ENCODE assay signal across 8 cellular contexts in the genomic region with DNA sequence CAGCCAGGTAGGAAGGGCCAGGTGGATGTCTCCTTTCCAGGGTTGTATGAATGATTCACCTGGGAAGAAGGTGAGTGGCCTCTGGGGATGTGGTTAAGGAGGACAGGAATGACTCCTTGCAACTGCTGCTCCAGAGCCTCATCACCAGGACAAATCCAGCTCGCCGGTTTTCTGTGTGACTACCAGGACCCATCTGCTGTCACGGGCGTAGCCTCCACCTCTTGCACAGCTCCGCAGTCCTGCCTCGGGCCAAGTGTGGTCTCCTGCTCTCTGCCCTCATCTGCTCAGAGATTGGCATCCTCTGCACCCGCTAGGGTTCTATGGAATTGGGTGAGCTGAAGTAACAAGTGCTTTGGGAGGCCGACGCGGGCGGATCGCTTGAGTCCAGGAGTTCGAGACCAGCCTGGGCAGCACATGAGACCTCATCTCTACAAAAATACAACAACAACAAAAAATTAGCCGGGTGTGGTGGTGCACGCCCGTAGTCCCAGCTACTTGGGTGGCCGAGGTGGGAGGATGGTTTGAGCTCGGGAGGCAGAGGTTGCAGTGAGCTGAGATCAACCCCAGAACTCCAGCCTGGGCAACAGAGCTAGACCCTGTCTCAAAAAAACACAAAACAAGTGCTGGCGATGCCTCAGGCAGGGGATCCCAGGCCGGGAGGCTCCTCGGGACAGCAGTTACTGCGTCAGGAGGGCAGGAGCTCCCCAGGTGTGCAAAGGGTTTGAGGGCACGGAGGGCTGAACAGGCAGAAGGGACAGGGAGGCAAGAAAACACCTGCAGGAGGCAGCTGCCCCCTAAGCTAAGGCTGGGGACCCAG. TPM values are rescaled to one million over a fixed set of nuclear protein-coding genes. Genes with fewer than 3 reads are reported as not detected.
A peak's percentile ranks its signal among the peaks of the same experiment; 100 is the strongest.
DNase-seq lines count a peak whose midpoint lies in the region; ATAC-seq, FAIRE-seq and TF ChIP-seq lines count a peak whose summit lies in the region.

No MANE protein-coding gene starts in this region.

- TF ChIP-seq CTCF in MCF 10A (IDR thresholded peaks at IDR 0.05; ENCODE audit: unreplicated experiment) (peak; percentile 9), uterus (IDR thresholded peaks at IDR 0.05) (no peak)

- no peaks in the 10 kb centered on the region for H3K27me3 Mint-ChIP-seq in MCF 10A (ENCODE audit: insufficient read depth, unreplicated experiment)

- no peak for FAIRE-seq in frontal cortex (lab: Jason Lieb, UNC)

- no peaks in the 10 kb centered on the region for H3K9me3 Mint-ChIP-seq in MCF 10A (ENCODE audit: unreplicated experiment)

- H3K36me3 Mint-ChIP-seq in MCF 10A (ENCODE audit: insufficient read depth, unreplicated experiment), result peaks cover 12% of the 10 kb centered on the region

- H3K4me1 ChIP-seq in mesodermal cell (ENCODE audit: control insufficient read depth, insufficient read depth, low read length, poor library complexity, severe bottlenecking) (no peaks in the 10 kb centered on the region), uterus (no peaks in the 10 kb centered on the region)

- POLR2A ChIA-PET in MCF 10A (lab: Yijun Ruan, JAX), result interaction anchor here (0.5 to 3.5 kb wide), 9 partner anchors 27 to 1173 kb away, joined by 3 to 33 read pairs (median 3); a partner anchor contains a TSS

- DNase-seq in Right ventricle myocardium superior (peak; percentile 40), Right ventricle myocardium inferior (ENCODE audit: missing footprints) (no peak), MCF 10A (ENCODE audit: unreplicated experiment) (peak; percentile 52), uterus (no peak), NCI-H345 (lab: John Stamatoyannopoulos, UW) (no peak), frontal cortex (ENCODE audit: low spot score in 2 of 2) (no peak)

- ATAC-seq in Right ventricle myocardium superior (ENCODE audit: poor library complexity) (no peak), Right ventricle myocardium inferior (no peak), GM19395 (IDR thresholded peaks at IDR 0.05; ENCODE audit: unreplicated experiment) (no peak)

- H3K9me3 ChIP-seq in mesodermal cell (ENCODE audit: control insufficient read depth, low read length) (no peaks in the 10 kb centered on the region), uterus (no peaks in the 10 kb centered on the region)

- peak overlapping the region; percentile 71 for H3K4me3 Mint-ChIP-seq in MCF 10A (ENCODE audit: unreplicated experiment)

- peaks cover 2% of the 10 kb centered on the region for H3K36me3 ChIP-seq in mesodermal cell (ENCODE audit: control insufficient read depth, insufficient read depth, low read length)
- H3K36me3 ChIP-seq in uterus, result no peaks in the 10 kb centered on the region

- H3K27me3 ChIP-seq in uterus, result no peaks in the 10 kb centered on the region

- H3K4me1 Mint-ChIP-seq in MCF 10A (ENCODE audit: insufficient read depth, unreplicated experiment), result peaks cover 10% of the 10 kb centered on the region

- intact Hi-C loops in Right ventricle myocardium superior (cut with DNase I), result no loop called here
- intact Hi-C loops in Right ventricle myocardium inferior (cut with DNase I), result loop anchor here (1.0 to 5.0 kb wide), 3 partner anchors 46 to 144 kb away; a partner anchor contains a TSS
- intact Hi-C loops in MCF 10A (cut with micrococcal nuclease), result loop anchor here (2.0 kb wide), 2 partner anchors 33 to 145 kb away; no protein-coding TSS in a partner anchor
- intact Hi-C loops in uterus (cut with DNase I; ENCODE audit: low total_unique reads), result no loop called here

- H3K27ac ChIP-seq in mesodermal cell (ENCODE audit: low read depth, low read length, severe bottlenecking), result no peak overlapping the region
- H3K27ac ChIP-seq in uterus, result peak overlapping the region; percentile 29 to 93

- H3K27ac Mint-ChIP-seq in MCF 10A (ENCODE audit: low read depth, unreplicated experiment), result no peak overlapping the region

- WGBS in mesodermal cell (ENCODE audit: insufficient coverage in 2 of 2), 2 experiments, result 92 to 94% methylated on average over 15 to 16 of the region's 23 CpGs

- no peak for TF ChIP-seq POLR2A in uterus (IDR thresholded peaks at IDR 0.05)

- BruUV-seq in MCF 10A (replicated peaks; lab: Mats Ljungman, UMichigan), result no TSS peak

- CTCF ChIA-PET in MCF 10A (lab: Yijun Ruan, JAX), result interaction anchor here (0.5 to 1.3 kb wide), 3 partner anchors 17 to 186 kb away, joined by 3 read pairs; no protein-coding TSS in a partner anchor

- peak overlapping the region; percentile 62 for H3K4me3 ChIP-seq in mesodermal cell (ENCODE audit: extremely low read depth, insufficient read depth, low read length, poor library complexity, severe bottlenecking)
- H3K4me3 ChIP-seq in uterus, result peak overlapping the region; percentile 18 to 93

RNA-seq across cellular contexts. Expression of a gene that starts 0.8 kb away (rescaled TPM):
- total RNA-seq in Right ventricle myocardium superior (19.0 TPM), Right ventricle myocardium inferior (19.6 TPM), MCF 10A (2022) (37.5 and 41.5 TPM in 2 replicates), uterus (10 to 100 TPM in 2 of 4 donors, 1 to 10 TPM in 2; 5.3 to 54.4 (median 13.7) TPM), frontal cortex (9.4 TPM)
- 11.8 TPM for polyA plus RNA-seq in mesodermal cell (2013, experiment 1 of 2)
- polyA plus RNA-seq in mesodermal cell (2013, experiment 2 of 2), result 11.3 TPM

RNA-seq across cellular contexts. Expression of a gene that starts 31.8 kb away (rescaled TPM):
- 18.0 TPM for total RNA-seq in Right ventricle myocardium superior
- 16.5 TPM for total RNA-seq in Right ventricle myocardium inferior
- 27.8 and 35.5 TPM in 2 replicates for total RNA-seq in MCF 10A (2022)
- polyA plus RNA-seq in mesodermal cell (2013, experiment 1 of 2), result 22.6 TPM
- 21.2 TPM for polyA plus RNA-seq in mesodermal cell (2013, experiment 2 of 2)
- 10 to 100 TPM in 3 of 4 donors, 1 to 10 TPM in 1; 6.8 to 50.0 (median 27.9) TPM for total RNA-seq in uterus
- 24.1 TPM for total RNA-seq in frontal cortex

RNA-seq across cellular contexts. Expression of a gene that starts 43.0 kb away (rescaled TPM):
- not detected for total RNA-seq in Right ventricle myocardium superior
- not detected for total RNA-seq in Right ventricle myocardium inferior
- total RNA-seq in MCF 10A (2022), result 0.37 TPM in 1 of 2 replicates, not detected in the other
- not detected for polyA plus RNA-seq in mesodermal cell (2013, experiment 1 of 2)
- not detected for polyA plus RNA-seq in mesodermal cell (2013, experiment 2 of 2)
- under 1 TPM in 2 of 4 donors, not detected in 2; 0.21 to 0.29 TPM for total RNA-seq in uterus
- 0.41 TPM for total RNA-seq in frontal cortex

RNA-seq across cellular contexts. Expression of a gene that starts 47.0 kb away (rescaled TPM):
- 9.4 TPM for total RNA-seq in Right ventricle myocardium superior
- total RNA-seq in Right ventricle myocardium inferior, result 11.1 TPM
- 38.2 and 66.3 TPM in 2 replicates for total RNA-seq in MCF 10A (2022)
- 53.5 TPM for polyA plus RNA-seq in mesodermal cell (2013, experiment 1 of 2)
- polyA plus RNA-seq in mesodermal cell (2013, experiment 2 of 2), result 50.9 TPM
- total RNA-seq in uterus, result 10 to 100 TPM in 1 of 4 donors, 1 to 10 TPM in 2, under 1 TPM in 1; 0.59 to 17.8 (median 8.4) TPM
- 8.6 TPM for total RNA-seq in frontal cortex

Comparison
In these comparisons a context has a peak if more than half of its experiments do, and no peak if none do; other contexts are left out.
1. DNase-seq: peak in Right ventricle myocardium superior (single experiment) and MCF 10A (single experiment); none in Right ventricle myocardium inferior (single experiment), uterus (0 of 2), NCI-H345 (single experiment) and frontal cortex (0 of 2).
2. intact Hi-C loops: an anchor here in Right ventricle myocardium inferior (1.0 to 5.0 kb wide) and MCF 10A (2.0 kb wide); none called in Right ventricle myocardium superior and uterus.